ENCODE assay signal across 18 cellular contexts in genomic region chr1:81915937-81916336, GRCh38.
DNase-seq lines count a peak whose midpoint lies in the region; TF ChIP-seq lines count a peak whose summit lies in the region.
"Had no signal": no experiment of that assay in that cellular context is flagged by ENCODE, and none has a peak within 500 bp of the region (broad histone marks: within the 10 kb centered on the region; RNA-seq: fewer than 3 reads in every experiment).

No MANE protein-coding gene starts in this region.

- DNase-seq in NCI-H1417 treated with DMSO at 0.1 percent for 48 hours (lab: John Stamatoyannopoulos, UW) (peak; percentile 27), NCI-H146 (lab: John Stamatoyannopoulos, UW) (peak; percentile 54), NCI-H748 (lab: John Stamatoyannopoulos, UW; ENCODE audit: unreplicated experiment) (peak; percentile 43), nephron progenitor cell (no peak), NAMALWA (ENCODE audit: low spot score) (no peak), vagina (ENCODE audit: extremely low spot score in 2 of 2) (no peak), cardiac septum (ENCODE audit: low spot score) (no peak)
- DNase-seq: CD8-positive, alpha-beta T cell; DMS153; DND-41; NCI-H1092; NCI-H187; NCI-H446; NCI-H526 treated with DMSO at 0.1 percent for 48 hours; PC-9; T-cell had no signal

- no peak for TF ChIP-seq POLR2A in vagina (IDR thresholded peaks at IDR 0.05)

- intact Hi-C loops in vagina (cut with DNase I) = no loop called here
- intact Hi-C loops in cardiac septum (cut with DNase I) = no loop called here

- H3K4me1 Mint-ChIP-seq in nephron progenitor cell = peaks cover 20% of the 10 kb centered on the region
- H3K4me1 Mint-ChIP-seq: B cell, T-cell had no signal

- no peaks in the 10 kb centered on the region for H3K27me3 Mint-ChIP-seq in nephron progenitor cell (ENCODE audit: low read depth, poor library complexity)
- H3K27me3 Mint-ChIP-seq: B cell, T-cell had no signal

- peak overlapping the region; percentile 69 for H3K27ac Mint-ChIP-seq in nephron progenitor cell
- H3K27ac Mint-ChIP-seq: B cell; CD8-positive, alpha-beta T cell; T-cell had no signal

- H3K4me3 ChIP-seq in vagina = no peak overlapping the region
- H3K4me3 ChIP-seq: PC-9 had no signal

- no peaks in the 10 kb centered on the region for H3K9me3 Mint-ChIP-seq in nephron progenitor cell
- H3K9me3 Mint-ChIP-seq: CD8-positive, alpha-beta T cell had no signal

- TF ChIP-seq CTCF in nephron progenitor cell (IDR thresholded peaks at IDR 0.05) = no peak
- no peak for TF ChIP-seq CTCF in vagina (IDR thresholded peaks at IDR 0.05)

- no peaks in the 10 kb centered on the region for H3K36me3 ChIP-seq in vagina

- no peak overlapping the region for H3K27ac ChIP-seq in vagina
- H3K27ac ChIP-seq: C4-2B, PC-9 had no signal

- H3K36me3 Mint-ChIP-seq in nephron progenitor cell (ENCODE audit: low read depth) = peaks cover 13% of the 10 kb centered on the region
- H3K36me3 Mint-ChIP-seq: CD8-positive, alpha-beta T cell; T-cell had no signal

- no peak overlapping the region for H3K4me3 Mint-ChIP-seq in nephron progenitor cell
- H3K4me3 Mint-ChIP-seq: B cell; CD8-positive, alpha-beta T cell; T-cell had no signal

- no peaks in the 10 kb centered on the region for H3K27me3 ChIP-seq in vagina

- H3K9me3 ChIP-seq in vagina = no peaks in the 10 kb centered on the region

- H3K4me1 ChIP-seq in vagina = peaks cover 19% of the 10 kb centered on the region

Comparison
In these comparisons a context has a peak if more than half of its experiments do, and no peak if none do; other contexts are left out.
1. DNase-seq: peak in NCI-H1417 treated with DMSO at 0.1 percent for 48 hours (single experiment), NCI-H146 (single experiment) and NCI-H748 (single experiment); none in nephron progenitor cell (single experiment), NAMALWA (single experiment), vagina (0 of 2) and cardiac septum (single experiment).